ENCODE assay signal across 20 cellular contexts in the genomic region with DNA sequence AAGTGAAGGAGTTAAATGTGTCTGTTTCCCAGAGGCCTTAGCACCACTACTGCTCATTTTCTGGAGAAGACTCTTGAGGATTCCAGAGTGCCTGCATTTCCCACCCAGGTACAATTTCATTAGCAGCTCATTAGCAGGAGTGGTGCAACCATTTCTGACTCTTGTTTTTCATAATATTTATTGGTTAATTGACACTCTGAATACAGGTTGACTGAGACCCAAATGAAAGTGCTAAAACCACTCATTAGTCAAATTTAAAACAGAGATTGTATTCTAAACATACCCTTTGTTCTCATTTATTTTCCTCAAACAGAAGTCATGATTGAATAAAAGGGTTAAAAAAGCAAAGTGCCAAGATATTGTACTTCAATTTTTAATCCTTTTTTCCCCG.
DNase-seq lines count a peak whose midpoint lies in the region; TF ChIP-seq lines count a peak whose summit lies in the region.
"Had no signal": no experiment of that assay in that cellular context is flagged by ENCODE, and none has a peak within 500 bp of the region (broad histone marks: within the 10 kb centered on the region; RNA-seq: fewer than 3 reads in every experiment).

No MANE protein-coding gene starts in this region.

- H4K20me1 ChIP-seq in PC-9 (ENCODE audit: insufficient read depth): no peaks in the 10 kb centered on the region

- H3K9me3 ChIP-seq in PC-9 (ENCODE audit: insufficient read depth, low read depth): no peaks in the 10 kb centered on the region
- no peaks in the 10 kb centered on the region for H3K9me3 ChIP-seq in breast epithelium
- H3K9me3 ChIP-seq in stomach: no peaks in the 10 kb centered on the region
- H3K9me3 ChIP-seq: MG63, SJCRH30 had no signal

- CTCF ChIA-PET in PC-9 (lab: Charles Lee): interaction anchor here (0.6 kb wide), 1 partner anchor 455 kb away, joined by 3 read pairs; no protein-coding TSS in a partner anchor

- TF ChIP-seq POLR2A in breast epithelium (IDR thresholded peaks at IDR 0.05) (no peak), stomach (IDR thresholded peaks at IDR 0.05) (no peak)

- H3K4me3 ChIP-seq in PC-9 (no peak overlapping the region), breast epithelium (no peak overlapping the region), stomach (no peak overlapping the region)
- H3K4me3 ChIP-seq: GM23338, K562, MG63, SJCRH30 had no signal

- no TSS peak for BruUV-seq in PC-9 (replicated peaks; lab: Mats Ljungman, UMichigan)

- intact Hi-C loops in PC-9 (cut with micrococcal nuclease; ENCODE audit: unreplicated experiment): no loop called here
- intact Hi-C loops in breast epithelium (cut with DNase I; ENCODE audit: low total_unique reads): no loop called here
- intact Hi-C loops in stomach (cut with DNase I; ENCODE audit: low total_unique reads): no loop called here

- TF ChIP-seq CTCF in PC-9 (conservative IDR thresholded peaks at IDR 0.05) (no peak), glutamatergic neuron (IDR thresholded peaks at IDR 0.05; ENCODE audit: partially characterized antibody, unreplicated experiment) (no peak), breast epithelium (IDR thresholded peaks at IDR 0.05) (no peak), stomach (IDR thresholded peaks at IDR 0.05) (no peak)

- peaks cover 30% of the 10 kb centered on the region for H3K4me1 Mint-ChIP-seq in glutamatergic neuron (ENCODE audit: low read depth, unreplicated experiment)

- H3K27ac ChIP-seq in PC-9: peak overlapping the region; percentile 42; the same call in 1 of the 2 replicates
- no peak overlapping the region for H3K27ac ChIP-seq in breast epithelium
- no peak overlapping the region for H3K27ac ChIP-seq in stomach
- H3K27ac ChIP-seq: HL-60, SJCRH30 had no signal

- peak; percentile 64 for DNase-seq in NCI-H2029 treated with DMSO at 0.1 percent for 48 hours (lab: John Stamatoyannopoulos, UW)
- DNase-seq in NCI-H2029 (lab: John Stamatoyannopoulos, UW): no peak
- peak; percentile 16 for DNase-seq in NCI-H1417 treated with DMSO at 0.1 percent for 48 hours (lab: John Stamatoyannopoulos, UW)
- no peak for DNase-seq in PC-9
- DNase-seq in glutamatergic neuron: no peak
- DNase-seq in breast epithelium (ENCODE audit: low spot score in 2 of 2): no peak
- DNase-seq in H4 (ENCODE audit: low spot score): no peak
- DNase-seq in stomach: no peak
- DNase-seq: CD4-positive, CD25-positive, alpha-beta regulatory T cell; DND-41; HCEC 1CT; MG63; NCI-H2107; NCI-H446; NCI-H774; SJCRH30; T-helper 1 cell had no signal

- H3K36me3 ChIP-seq in PC-9 (ENCODE audit: low read depth) (no peaks in the 10 kb centered on the region), breast epithelium (no peaks in the 10 kb centered on the region), stomach (no peaks in the 10 kb centered on the region)
- H3K36me3 ChIP-seq: MG63, SJCRH30 had no signal

- peaks cover 15% of the 10 kb centered on the region for H3F3A ChIP-seq in PC-9 (ENCODE audit: insufficient read depth, low read depth)

- H3K79me2 ChIP-seq in PC-9 (ENCODE audit: low read depth): no peaks in the 10 kb centered on the region

- TF ChIP-seq EP300 in stomach (IDR thresholded peaks at IDR 0.05): no peak

- H3K9me2 ChIP-seq in PC-9 (ENCODE audit: insufficient read depth): no peaks in the 10 kb centered on the region

- H3K4me1 ChIP-seq in PC-9 (replicated peaks; ENCODE audit: insufficient read depth): peaks cover 38% of the 10 kb centered on the region
- H3K4me1 ChIP-seq in breast epithelium: peaks cover 0 to 11% of the 10 kb centered on the region in 2 donors
- H3K4me1 ChIP-seq in stomach: peaks cover 13 to 49% (median 37%) of the 10 kb centered on the region in 4 donors
- H3K4me1 ChIP-seq: SJCRH30 had no signal

- H3K27ac Mint-ChIP-seq in glutamatergic neuron (ENCODE audit: unreplicated experiment): no peak overlapping the region
- H3K27ac Mint-ChIP-seq: CD4-positive, CD25-positive, alpha-beta regulatory T cell; GM23338 had no signal

- WGBS in stomach, 5 donors: 77 to 91% (median 83%) methylated on average over 1 of the region's 1 CpG

- H3K27me3 ChIP-seq in PC-9 (ENCODE audit: insufficient read depth, low read depth) (no peaks in the 10 kb centered on the region), breast epithelium (no peaks in the 10 kb centered on the region), stomach (no peaks in the 10 kb centered on the region)
- H3K27me3 ChIP-seq: MG63, SJCRH30 had no signal

- peaks cover 5% of the 10 kb centered on the region for H3K9me3 Mint-ChIP-seq in glutamatergic neuron (ENCODE audit: unreplicated experiment)
- H3K9me3 Mint-ChIP-seq: GM23338 had no signal

- POLR2A ChIA-PET in PC-9 (lab: Charles Lee; ENCODE audit: unreplicated experiment): interaction anchor here (0.6 kb wide), 1 partner anchor 415 kb away, joined by 3 read pairs; no protein-coding TSS in a partner anchor

- H3K36me3 Mint-ChIP-seq in glutamatergic neuron (ENCODE audit: unreplicated experiment): no peaks in the 10 kb centered on the region

- peak overlapping the region; percentile 65 for H3K4me2 ChIP-seq in PC-9
- H3K4me2 ChIP-seq: GM23338 had no signal

- H2AFZ ChIP-seq in PC-9: no peak overlapping the region
- H2AFZ ChIP-seq: GM23338 had no signal

- H3K4me3 Mint-ChIP-seq in glutamatergic neuron (ENCODE audit: unreplicated experiment): peak overlapping the region; percentile 11
- H3K4me3 Mint-ChIP-seq: CD4-positive, CD25-positive, alpha-beta regulatory T cell; GM23338 had no signal

- peaks cover 3% of the 10 kb centered on the region for H3K27me3 Mint-ChIP-seq in glutamatergic neuron (ENCODE audit: unreplicated experiment)
- H3K27me3 Mint-ChIP-seq: CD4-positive, CD25-positive, alpha-beta regulatory T cell had no signal

Comparison
In these comparisons a context has a peak if more than half of its experiments do, and no peak if none do; other contexts are left out.
1. DNase-seq: peak in NCI-H2029 treated with DMSO at 0.1 percent for 48 hours (single experiment) and NCI-H1417 treated with DMSO at 0.1 percent for 48 hours (single experiment); none in NCI-H2029 (single experiment), PC-9 (0 of 2), glutamatergic neuron (single experiment), breast epithelium (0 of 2), H4 (single experiment) and stomach (single experiment).